8 cellular contexts compared by ENCODE assay signal in the genomic region with DNA sequence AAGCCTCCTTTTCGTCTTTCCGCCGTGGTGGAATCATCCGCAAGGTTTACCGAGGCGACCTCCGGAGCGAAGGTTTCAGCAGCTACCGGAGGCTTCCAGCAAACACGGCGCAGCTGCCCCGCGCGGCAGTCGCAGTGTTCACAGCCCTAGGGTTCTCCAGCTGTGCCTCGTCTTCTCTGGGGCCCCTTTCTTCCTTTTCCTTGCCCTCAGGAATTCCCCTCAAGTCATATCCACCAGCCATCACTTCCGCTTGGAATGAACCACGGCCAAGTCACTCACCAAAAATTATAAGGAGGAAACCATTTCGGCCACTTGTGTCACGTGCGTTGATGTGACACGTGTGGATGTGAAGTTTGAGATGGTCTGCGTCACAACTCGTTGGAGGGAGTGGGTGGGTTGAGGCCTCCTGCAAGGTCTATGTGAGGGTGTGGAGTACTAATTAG. TPM values are rescaled to one million over a fixed set of nuclear protein-coding genes. Genes with fewer than 3 reads are reported as not detected.
A peak's percentile ranks its signal among the peaks of the same experiment; 100 is the strongest.
DNase-seq lines count a peak whose midpoint lies in the region; ATAC-seq and TF ChIP-seq lines count a peak whose summit lies in the region.

No MANE protein-coding gene starts in this region.

- peak overlapping the region; percentile 67 to 88 (median 85) for H3K9ac ChIP-seq in skeletal muscle tissue (ENCODE audit: low read depth in 1 of 3, low read length in 3 of 3)

- H3K9me3 ChIP-seq in left ventricle myocardium inferior (replicated peaks) (no peaks in the 10 kb centered on the region), skeletal muscle tissue (ENCODE audit: control insufficient read depth in 3 of 3, low read length in 3 of 3) (no peaks in the 10 kb centered on the region)

- DNase-seq in AG20443 (ENCODE audit: low spot score) (peak; percentile 50), HL-60 (ENCODE audit: low read depth in 1 of 2, low spot score in 1 of 2) (no peak), left ventricle myocardium inferior (no peak), DMS114 treated with DMSO at 0.1 percent for 48 hours (lab: John Stamatoyannopoulos, UW; ENCODE audit: unreplicated experiment) (no peak), NCI-H446 treated with DMSO at 0.1 percent for 48 hours (lab: John Stamatoyannopoulos, UW) (no peak)
- DNase-seq in activated gamma-delta T cell treated with anti-CD3 and anti-CD28 coated beads, Interleukin-2, amount 50 U/mL, for 16 hours (ENCODE audit: low read depth): peak; percentile 27

- no peak for TF ChIP-seq CTCF in HL-60 (IDR thresholded peaks at IDR 0.05; ENCODE audit: insufficient read depth, low read length)
- TF ChIP-seq CTCF in left ventricle myocardium inferior (IDR thresholded peaks at IDR 0.05; ENCODE audit: borderline replicate concordance): no peak

- H3K27me3 ChIP-seq in HL-60 (ENCODE audit: insufficient read depth, poor library complexity, severe bottlenecking) (no peaks in the 10 kb centered on the region), left ventricle myocardium inferior (ENCODE audit: low read depth) (no peaks in the 10 kb centered on the region), skeletal muscle tissue (ENCODE audit: control insufficient read depth in 3 of 3, insufficient read depth in 3 of 3, low read length in 3 of 3) (no peaks in the 10 kb centered on the region)

- H3K36me3 ChIP-seq in left ventricle myocardium inferior (no peaks in the 10 kb centered on the region), skeletal muscle tissue (ENCODE audit: control insufficient read depth in 3 of 3, insufficient read depth in 3 of 3, low read length in 3 of 3) (no peaks in the 10 kb centered on the region)

- peaks cover 46% of the 10 kb centered on the region for H3K4me1 ChIP-seq in left ventricle myocardium inferior
- peaks cover 11 to 18% (median 15%) of the 10 kb centered on the region in 3 donors for H3K4me1 ChIP-seq in skeletal muscle tissue (ENCODE audit: control insufficient read depth in 3 of 3, insufficient read depth in 3 of 3, low read length in 3 of 3)

- H3K27ac ChIP-seq in HL-60 (replicated peaks): no peak overlapping the region
- peak overlapping the region; percentile 97 for H3K27ac ChIP-seq in left ventricle myocardium inferior (replicated peaks)
- H3K27ac ChIP-seq in skeletal muscle tissue (ENCODE audit: low read depth, low read length): peak overlapping the region; percentile 78

- peak overlapping the region; percentile 67 for H3K4me3 ChIP-seq in HL-60 (replicated peaks; ENCODE audit: insufficient read depth, low read length)
- H3K4me3 ChIP-seq in left ventricle myocardium inferior: peak overlapping the region; percentile 81
- H3K4me3 ChIP-seq in skeletal muscle tissue (ENCODE audit: low read length in 3 of 3): peak overlapping the region; percentile 63 to 81 (median 73)

- ATAC-seq in GM19452 (IDR thresholded peaks at IDR 0.05; ENCODE audit: unreplicated experiment): peak; percentile 34

- intact Hi-C loops in left ventricle myocardium inferior (cut with micrococcal nuclease): loop anchor here (5.0 to 10.0 kb wide), 3 partner anchors 68 to 226 kb away; no protein-coding TSS in a partner anchor

RNA-seq across cellular contexts. Expression of a gene that starts 0.6 kb away (rescaled TPM):
- total RNA-seq in left ventricle myocardium inferior: 9.3 TPM
- 5.7 TPM for total RNA-seq in skeletal muscle tissue

Comparison
In these comparisons a context has a peak if more than half of its experiments do, and no peak if none do; other contexts are left out.
1. DNase-seq: peak in AG20443 (single experiment) and activated gamma-delta T cell treated with anti-CD3 and anti-CD28 coated beads, Interleukin-2, amount 50 U/mL, for 16 hours (single experiment); none in HL-60 (0 of 2), left ventricle myocardium inferior (single experiment), DMS114 treated with DMSO at 0.1 percent for 48 hours (single experiment) and NCI-H446 treated with DMSO at 0.1 percent for 48 hours (single experiment).
2. Peak in every context shown above with its lines, with median percentiles within 50 percentile points of each other: H3K4me3 ChIP-seq.